In genomic region chr14:82642425-82642824, GRCh38 we compare ENCODE assay signal across 9 cellular contexts.
DNase-seq lines count a peak whose midpoint lies in the region; ATAC-seq and TF ChIP-seq lines count a peak whose summit lies in the region.
"Had no signal": no experiment of that assay in that cellular context is flagged by ENCODE, and none has a peak within 500 bp of the region (broad histone marks: within the 10 kb centered on the region; RNA-seq: fewer than 3 reads in every experiment).

No MANE protein-coding gene starts in this region.

- no peak for DNase-seq in CD14-positive monocyte (ENCODE audit: low spot score)
- DNase-seq in SHP77 treated with DMSO at 0.1 percent for 48 hours (lab: John Stamatoyannopoulos, UW), result peak; percentile 78
- DNase-seq in iPS-NIHi11 (ENCODE audit: low spot score), result peak; percentile 31
- no peak for DNase-seq in NCI-H1092 (lab: John Stamatoyannopoulos, UW)
- DNase-seq in stimulated activated CD4-positive, alpha-beta T cell treated with anti-CD3 and anti-CD28 coated beads, Interleukin-4, amount 100 ng/mL, for 4 hours, result no peak
- DNase-seq: NCI-H226 had no signal

- no peaks in the 10 kb centered on the region for H3K4me1 ChIP-seq in gastroesophageal sphincter

- H3K9me3 ChIP-seq in gastroesophageal sphincter, result no peaks in the 10 kb centered on the region

- H3K4me3 Mint-ChIP-seq in CD14-positive monocyte, result peak overlapping the region; percentile 20 to 43

- TF ChIP-seq EP300 in gastroesophageal sphincter (IDR thresholded peaks at IDR 0.05), result no peak

- no peak overlapping the region for H3K27ac Mint-ChIP-seq in CD14-positive monocyte

- H3K36me3 Mint-ChIP-seq in CD14-positive monocyte, result no peaks in the 10 kb centered on the region

- no peak for TF ChIP-seq POLR2A in gastroesophageal sphincter (IDR thresholded peaks at IDR 0.05)

- ATAC-seq in HG02759 (IDR thresholded peaks at IDR 0.05; ENCODE audit: unreplicated experiment), result peak; percentile 56
- ATAC-seq in gastroesophageal sphincter, result no peak
- no peak for ATAC-seq in HG02973 (IDR thresholded peaks at IDR 0.05; ENCODE audit: unreplicated experiment)

- peaks cover 0 to 1% (median 1%) of the 10 kb centered on the region in 3 donors for H3K27me3 Mint-ChIP-seq in CD14-positive monocyte (ENCODE audit: low read depth in 3 of 3)

- no peaks in the 10 kb centered on the region for H3K27me3 ChIP-seq in gastroesophageal sphincter

- 76 to 98% methylated on average over 5 to 14 of the region's 15 CpGs for WGBS in gastroesophageal sphincter (ENCODE audit: low coverage in 1 of 2), 2 donors

- H3K4me3 ChIP-seq in gastroesophageal sphincter, result no peak overlapping the region

- TF ChIP-seq CTCF in CD14-positive monocyte (IDR thresholded peaks at IDR 0.05) (no peak), gastroesophageal sphincter (IDR thresholded peaks at IDR 0.05) (no peak)

- intact Hi-C loops in CD14-positive monocyte (cut with micrococcal nuclease), result no loop called here

- H3K9me3 Mint-ChIP-seq in CD14-positive monocyte, result peaks cover 0 to 4% (median 0%) of the 10 kb centered on the region in 7 donors

- H3K27ac ChIP-seq in gastroesophageal sphincter, result no peak overlapping the region

- no peaks in the 10 kb centered on the region for H3K36me3 ChIP-seq in gastroesophageal sphincter

- no peaks in the 10 kb centered on the region for H3K4me1 Mint-ChIP-seq in CD14-positive monocyte

Comparison
In these comparisons a context has a peak if more than half of its experiments do, and no peak if none do; other contexts are left out.
1. DNase-seq: peak in SHP77 treated with DMSO at 0.1 percent for 48 hours (single experiment) and iPS-NIHi11 (single experiment); none in CD14-positive monocyte (single experiment), NCI-H1092 (single experiment) and stimulated activated CD4-positive, alpha-beta T cell treated with anti-CD3 and anti-CD28 coated beads, Interleukin-4, amount 100 ng/mL, for 4 hours (0 of 2).